ENCODE assay signal across 14 cellular contexts in the genomic region with DNA sequence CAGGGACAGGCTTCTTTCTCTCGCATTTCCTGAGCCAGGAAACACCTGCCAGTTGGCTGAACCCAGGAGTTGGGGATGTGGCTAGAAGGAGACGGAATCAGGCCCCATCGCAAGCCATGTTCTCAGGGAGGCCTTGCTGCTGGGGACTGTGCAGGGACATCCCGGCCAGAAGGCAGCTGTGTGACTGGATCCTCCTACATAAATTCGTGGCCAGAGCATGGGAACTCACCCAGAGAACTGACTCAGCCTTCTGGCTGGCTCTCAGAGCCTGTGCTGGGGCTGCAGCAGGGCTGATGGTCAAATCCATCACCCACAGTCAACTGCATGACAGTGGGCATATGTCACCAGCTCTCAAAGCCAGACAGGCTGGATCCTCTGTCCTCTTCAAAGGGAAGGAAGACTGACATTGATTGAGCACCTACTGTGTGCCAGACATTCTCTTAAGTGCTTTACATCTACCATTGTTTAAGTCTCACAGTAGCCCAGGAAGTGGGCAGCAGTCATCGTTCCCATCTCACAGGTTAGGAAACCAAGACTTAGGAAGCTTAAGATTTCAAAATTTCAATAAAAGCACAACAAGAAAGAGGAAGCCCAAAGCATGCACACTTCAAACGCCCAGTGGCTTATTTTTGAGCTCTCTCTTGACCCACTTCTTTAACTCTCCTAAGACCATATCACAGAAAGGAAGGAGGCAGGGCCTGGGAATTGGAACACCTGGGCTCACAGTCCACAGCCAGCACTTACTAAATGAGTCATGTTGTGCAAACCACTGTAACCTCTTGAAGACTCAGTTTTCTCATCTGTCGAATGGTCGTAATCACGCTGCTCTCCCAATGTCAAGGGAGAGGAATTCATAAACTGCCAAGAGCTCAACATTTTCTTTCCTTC. TPM values are rescaled to one million over a fixed set of nuclear protein-coding genes. Genes with fewer than 3 reads are reported as not detected.
A peak's percentile ranks its signal among the peaks of the same experiment; 100 is the strongest.
DNase-seq lines count a peak whose midpoint lies in the region; ATAC-seq and TF ChIP-seq lines count a peak whose summit lies in the region.
"Had no signal": no experiment of that assay in that cellular context is flagged by ENCODE, and none has a peak within 500 bp of the region (broad histone marks: within the 10 kb centered on the region; RNA-seq: fewer than 3 reads in every experiment).

No MANE protein-coding gene starts in this region.

- no peaks in the 10 kb centered on the region for H3K9me3 ChIP-seq in T-helper 17 cell (ENCODE audit: control insufficient read depth, low read length, poor library complexity, severe bottlenecking)
- H3K9me3 ChIP-seq: Caco-2 had no signal

- peaks cover 2 to 5% (median 3%) of the 10 kb centered on the region in 3 donors for H3K27me3 Mint-ChIP-seq in CD14-positive monocyte (ENCODE audit: low read depth in 3 of 3)
- peaks cover 37% of the 10 kb centered on the region for H3K27me3 Mint-ChIP-seq in HFFc6 (ENCODE audit: insufficient read depth)
- H3K27me3 Mint-ChIP-seq in nephron progenitor cell (ENCODE audit: low read depth, poor library complexity): peaks cover 52% of the 10 kb centered on the region
- peaks cover 64% of the 10 kb centered on the region for H3K27me3 Mint-ChIP-seq in T-helper 17 cell

- peak overlapping the region; percentile 42 to 82 (median 74) for H3K27ac Mint-ChIP-seq in CD14-positive monocyte
- no peak overlapping the region; the same call in 1 of the 2 replicates for H3K27ac Mint-ChIP-seq in HFFc6
- no peak overlapping the region for H3K27ac Mint-ChIP-seq in nephron progenitor cell
- no peak overlapping the region for H3K27ac Mint-ChIP-seq in T-helper 17 cell
- H3K27ac Mint-ChIP-seq: activated naive CD8-positive, alpha-beta T cell had no signal

- intact Hi-C loops in CD14-positive monocyte (cut with micrococcal nuclease): no loop called here

- H3K36me3 ChIP-seq in brain microvascular endothelial cell (replicated peaks): no peaks in the 10 kb centered on the region

- no peaks in the 10 kb centered on the region for H3K27me3 ChIP-seq in brain microvascular endothelial cell (replicated peaks)

- in situ Hi-C loops in brain microvascular endothelial cell (cut with HindIII; ENCODE audit: low pct_ligation_motif_present, low sequenced_read_pairs): no loop called here

- ATAC-seq in HG02642 (IDR thresholded peaks at IDR 0.05; ENCODE audit: poor library complexity, unreplicated experiment) (no peak), T-helper 17 cell (no peak)

- H3K4me1 Mint-ChIP-seq in CD14-positive monocyte (peaks cover 64% of the 10 kb centered on the region), HFFc6 (ENCODE audit: low read depth) (0 out of 2 replicates have a peak, but pooled peaks cover 5% of the 10 kb centered on the region), nephron progenitor cell (peaks cover 5% of the 10 kb centered on the region), T-helper 17 cell (peaks cover 8% of the 10 kb centered on the region)

- no peak overlapping the region for H3K27ac ChIP-seq in brain microvascular endothelial cell

- no peak overlapping the region for H3K4me3 ChIP-seq in brain microvascular endothelial cell (ENCODE audit: low read depth, low read length)

- H3K9me3 Mint-ChIP-seq in CD14-positive monocyte (peaks cover 3 to 17% (median 4%) of the 10 kb centered on the region in 7 donors), HFFc6 (peaks cover 5% of the 10 kb centered on the region), nephron progenitor cell (no peaks in the 10 kb centered on the region)

- H3K36me3 Mint-ChIP-seq in CD14-positive monocyte: peaks cover 0 to 1% of the 10 kb centered on the region in 2 donors
- H3K36me3 Mint-ChIP-seq in HFFc6 (ENCODE audit: low read depth): no peaks in the 10 kb centered on the region
- no peaks in the 10 kb centered on the region for H3K36me3 Mint-ChIP-seq in nephron progenitor cell (ENCODE audit: low read depth)
- peaks cover 3% of the 10 kb centered on the region for H3K36me3 Mint-ChIP-seq in T-helper 17 cell (ENCODE audit: low read depth)
- H3K36me3 Mint-ChIP-seq: activated naive CD8-positive, alpha-beta T cell had no signal

- H3K4me3 Mint-ChIP-seq in CD14-positive monocyte: peak overlapping the region in 1 of 2 donors; percentile 16
- no peak overlapping the region for H3K4me3 Mint-ChIP-seq in HFFc6
- H3K4me3 Mint-ChIP-seq in nephron progenitor cell: no peak overlapping the region
- H3K4me3 Mint-ChIP-seq in T-helper 17 cell: no peak overlapping the region
- H3K4me3 Mint-ChIP-seq: activated naive CD8-positive, alpha-beta T cell had no signal

- TF ChIP-seq CTCF in CD14-positive monocyte (IDR thresholded peaks at IDR 0.05): no peak
- TF ChIP-seq CTCF in HFFc6 (IDR thresholded peaks at IDR 0.05): no peak
- no peak for TF ChIP-seq CTCF in brain microvascular endothelial cell (IDR thresholded peaks at IDR 0.05; ENCODE audit: low read depth, low read length, missing control alignments)
- no peak for TF ChIP-seq CTCF in nephron progenitor cell (IDR thresholded peaks at IDR 0.05)

- DNase-seq in CD14-positive monocyte (ENCODE audit: low spot score) (no peak), HFFc6 (peak; percentile 48), brain microvascular endothelial cell (peak; percentile 21), nephron progenitor cell (peak; percentile 8), NCI-H2081 (lab: John Stamatoyannopoulos, UW) (no peak), T-helper 17 cell (no peak)
- no peak for DNase-seq in stimulated activated CD4-positive, alpha-beta T cell treated with anti-CD3 and anti-CD28 coated beads, Interleukin-15, amount 100 ng/mL, for 24 hours
- DNase-seq: Caco-2, NCI-H2107, SIG-M5 had no signal

RNA-seq across cellular contexts. Expression of gene CACNG2, which starts 30.9 kb away (rescaled TPM):
- polyA plus RNA-seq in CD14-positive monocyte: not detected
- not detected for total RNA-seq in HFFc6 (2021; fragmentation: NEBNext Ultra II Directional; extraction: Animal tissue kit (Norgen Biotek cat#: 25700))
- not detected for total RNA-seq in T-helper 17 cell
- total RNA-seq: Caco-2, endothelial cell of umbilical vein, H4 had no signal
- polyA plus RNA-seq: endothelial cell of umbilical vein had no signal

RNA-seq across cellular contexts. Expression of gene IFT27, which starts 41.5 kb away (rescaled TPM):
- 10 to 100 TPM; 12.5 to 14.6 TPM for polyA plus RNA-seq in CD14-positive monocyte
- 10 to 100 TPM; 14.4 to 22.0 (median 17.5) TPM for total RNA-seq in HFFc6 (2021; fragmentation: NEBNext Ultra II Directional; extraction: Animal tissue kit (Norgen Biotek cat#: 25700))
- total RNA-seq in T-helper 17 cell: 10 to 100 TPM; 14.7 to 20.7 TPM

Comparison
In these comparisons a context has a peak if more than half of its experiments do, and no peak if none do; other contexts are left out.
1. DNase-seq: peak in HFFc6 (single experiment), brain microvascular endothelial cell (single experiment) and nephron progenitor cell (single experiment); none in CD14-positive monocyte (single experiment), stimulated activated CD4-positive, alpha-beta T cell treated with anti-CD3 and anti-CD28 coated beads, Interleukin-15, amount 100 ng/mL, for 24 hours (single experiment), NCI-H2081 (0 of 2) and T-helper 17 cell (0 of 3).
2. H3K27ac Mint-ChIP-seq: peak in CD14-positive monocyte (7 of 7); none in HFFc6 (single experiment), nephron progenitor cell (single experiment) and T-helper 17 cell (single experiment).